In genomic region chr1:109740615-109741373, GRCh38 we compare ENCODE assay signal across 8 cellular contexts. TPM values are rescaled to one million over a fixed set of nuclear protein-coding genes. Genes with fewer than 3 reads are reported as not detected.
DNase-seq lines count a peak whose midpoint lies in the region; ATAC-seq and TF ChIP-seq lines count a peak whose summit lies in the region.

TSS of gene GSTM3 (minus strand) at chr1:109741038. CDS start at chr1:109740287, 751 bp downstream.

- H3K79me2 ChIP-seq in PC-3 (ENCODE audit: low read length), result peaks cover 9% of the 10 kb centered on the region

- intact Hi-C loops in PC-3 (cut with micrococcal nuclease) (no loop called here), natural killer cell (cut with micrococcal nuclease) (no loop called here)

- BruUV-seq in PC-3 (replicated peaks; lab: Mats Ljungman, UMichigan), result TSS peak; percentile 10

- no peaks in the 10 kb centered on the region for H3K9me3 ChIP-seq in PC-3 (ENCODE audit: low read length)

- TF ChIP-seq CTCF in PC-3 (conservative IDR thresholded peaks at IDR 0.05; ENCODE audit: low read depth, low read length), result peak; percentile 30; the same call in 1 of the 2 replicates
- no peak for TF ChIP-seq CTCF in epithelial cell of esophagus (IDR thresholded peaks at IDR 0.05; ENCODE audit: insufficient read depth, low read depth, low read length, missing control alignments)
- TF ChIP-seq CTCF in natural killer cell (IDR thresholded peaks at IDR 0.05), result no peak

- H3K4me2 ChIP-seq in PC-3 (ENCODE audit: low read length), result peak within 1 kb of the TSS; percentile 99

- H2AFZ ChIP-seq in PC-3 (ENCODE audit: low read length), result peak within 1 kb of the TSS; percentile 97

- peaks cover 29 to 48% of the 10 kb centered on the region in 2 donors for H3K27me3 Mint-ChIP-seq in natural killer cell (ENCODE audit: low read depth in 2 of 2)

- no peaks in the 10 kb centered on the region for H3K9me3 Mint-ChIP-seq in natural killer cell

- H3K9ac ChIP-seq in PC-3 (ENCODE audit: low read length), result peak within 1 kb of the TSS; percentile 60

- peak within 1 kb of the TSS; percentile 89 for H3K4me3 ChIP-seq in PC-3 (ENCODE audit: low read length)
- H3K4me3 ChIP-seq in epithelial cell of esophagus (ENCODE audit: low read length), result peak within 1 kb of the TSS; percentile 64

- peaks cover 12 to 15% of the 10 kb centered on the region in 2 donors for H3K4me1 Mint-ChIP-seq in natural killer cell

- peaks cover 17% of the 10 kb centered on the region; the same call in 1 of the 2 replicates for H3K36me3 ChIP-seq in PC-3 (ENCODE audit: low read depth, low read length)

- H3K4me1 ChIP-seq in PC-3 (ENCODE audit: insufficient read depth, low read length), result peaks cover 7% of the 10 kb centered on the region

- peak; percentile 23 for ATAC-seq in GM19395 (IDR thresholded peaks at IDR 0.05; ENCODE audit: unreplicated experiment)
- peak; percentile 57 for ATAC-seq in PC-3
- ATAC-seq in natural killer cell, result peak in 1 of 3 donors; percentile 2
- ATAC-seq in HG02852 (IDR thresholded peaks at IDR 0.05; ENCODE audit: unreplicated experiment), result no peak

- H3K27ac ChIP-seq in PC-3 (ENCODE audit: low read length), result no peak within 1 kb of the TSS

- no peaks in the 10 kb centered on the region for H3K9me2 ChIP-seq in PC-3 (replicated peaks; ENCODE audit: low read length)

- H3K27ac Mint-ChIP-seq in natural killer cell, result peak within 1 kb of the TSS in 1 of 2 donors; percentile 60

- POLR2A ChIA-PET in PC-3 (lab: Charles Lee; ENCODE audit: unreplicated experiment), result no interaction called here

- peak within 1 kb of the TSS; percentile 72 for H3K4me3 Mint-ChIP-seq in natural killer cell

- CTCF ChIA-PET in PC-3 (lab: Charles Lee), result no interaction called here

- no peaks in the 10 kb centered on the region for H3K27me3 ChIP-seq in PC-3 (ENCODE audit: low read length)

- H3F3A ChIP-seq in PC-3 (ENCODE audit: low read length, unreplicated experiment), result no peaks in the 10 kb centered on the region

- H3K36me3 Mint-ChIP-seq in natural killer cell, result no peaks in the 10 kb centered on the region

- H4K20me1 ChIP-seq in PC-3 (ENCODE audit: low read length), result no peaks in the 10 kb centered on the region

- DNase-seq in PC-3 (peak; percentile 15), epithelial cell of esophagus (ENCODE audit: low read depth) (no peak), natural killer cell (no peak), KG1 (lab: John Stamatoyannopoulos, UW) (no peak), SHP77 treated with DMSO at 0.1 percent for 48 hours (lab: John Stamatoyannopoulos, UW) (no peak), SIG-M5 treated with dmso at 0.1 percent for 504 hours (lab: John Stamatoyannopoulos, UW; ENCODE audit: unreplicated experiment) (no peak)

RNA-seq across cellular contexts. Expression of gene GSTM3, which starts in this region (rescaled TPM):
- 76.6 and 80.9 TPM in 2 replicates for total RNA-seq in PC-3 (2014; rRNA removed)
- 1 to 10 TPM; 1.7 to 3.0 (median 3.0) TPM for total RNA-seq in natural killer cell

Comparison
In these comparisons a context has a peak if more than half of its experiments do, and no peak if none do; other contexts are left out.
1. RNA of gene GSTM3 (total RNA-seq): 76.6 to 80.9 TPM in PC-3; 1.7 to 3.0 TPM in natural killer cell; every median in the first group is over 10 times any median in the second.